8 cellular contexts compared by ENCODE assay signal in the genomic region with DNA sequence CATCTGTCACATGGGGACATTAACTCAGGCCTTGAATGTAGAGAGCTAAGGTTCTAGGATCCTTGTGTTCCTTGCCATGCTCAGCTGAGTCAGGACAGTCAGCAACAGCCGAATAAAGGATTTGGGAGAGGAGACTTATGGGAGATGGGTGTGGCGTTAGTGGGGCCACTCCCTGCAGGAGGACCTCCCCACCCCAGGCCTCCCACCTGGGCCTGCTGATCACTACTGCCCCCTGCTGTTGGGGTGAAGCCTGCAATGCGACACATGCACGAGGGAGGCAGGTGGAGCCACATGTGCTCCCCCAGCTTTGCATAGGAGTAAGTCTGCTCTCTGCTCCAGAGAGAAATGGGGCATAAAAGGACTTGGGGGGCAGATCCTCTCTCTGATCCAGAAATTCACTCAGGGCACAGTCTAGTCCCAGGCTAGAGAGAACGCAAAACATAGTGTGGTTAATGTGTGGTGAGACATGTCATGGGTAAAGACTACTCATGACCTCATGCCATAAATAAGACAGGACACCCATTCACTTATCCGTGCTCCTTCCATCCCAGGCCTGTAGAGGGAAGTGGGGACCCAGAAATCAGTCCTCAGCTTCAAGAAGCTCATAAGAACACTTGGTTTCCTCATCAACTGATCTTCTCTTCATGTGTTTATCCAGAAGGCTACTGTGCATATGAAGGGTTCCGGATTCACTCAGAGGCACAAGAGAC. TPM values are rescaled to one million over a fixed set of nuclear protein-coding genes. Genes with fewer than 3 reads are reported as not detected.
A peak's percentile ranks its signal among the peaks of the same experiment; 100 is the strongest.
DNase-seq lines count a peak whose midpoint lies in the region; ATAC-seq and TF ChIP-seq lines count a peak whose summit lies in the region.

No MANE protein-coding gene starts in this region.

- peak; percentile 64 for DNase-seq in activated CD8-positive, alpha-beta memory T cell treated with anti-CD3 and anti-CD28 coated beads, Interleukin-2, amount 50 U/mL, for 48 hours
- DNase-seq in activated CD8-positive, alpha-beta memory T cell treated with anti-CD3 and anti-CD28 coated beads, Interleukin-2, amount 50 U/mL, for 4 hours, result no peak
- peak; percentile 4 for DNase-seq in NCI-H226
- peak; percentile 34 to 64 for DNase-seq in fibroblast of lung (ENCODE audit: low read depth in 2 of 2)
- DNase-seq in stimulated activated effector memory CD8-positive, alpha-beta T cell treated with anti-CD3 and anti-CD28 coated beads, Interleukin-12 subunit alpha, Interleukin-12 subunit beta, amount 100 ng/mL, for 72 hours (ENCODE audit: low spot score in 2 of 2), result peak in 1 of 2 donors; percentile 51
- DNase-seq in T1000 (lab: John Stamatoyannopoulos, UW), result no peak
- no peak for DNase-seq in activated effector memory CD4-positive, alpha-beta T cell treated with Interleukin-2 at 50 U/mL for 16 hours

- no peaks in the 10 kb centered on the region for H3K4me1 Mint-ChIP-seq in stimulated activated effector memory CD8-positive, alpha-beta T cell treated with anti-CD3 and anti-CD28 coated beads, Interleukin-12 subunit alpha, Interleukin-12 subunit beta, amount 100 ng/mL, for 72 hours

- no peaks in the 10 kb centered on the region for H3K9me3 Mint-ChIP-seq in stimulated activated effector memory CD8-positive, alpha-beta T cell treated with anti-CD3 and anti-CD28 coated beads, Interleukin-12 subunit alpha, Interleukin-12 subunit beta, amount 100 ng/mL, for 72 hours

- H3K36me3 ChIP-seq in fibroblast of lung (ENCODE audit: control insufficient read depth, insufficient read depth, low read length), result no peaks in the 10 kb centered on the region

- H3K36me3 Mint-ChIP-seq in stimulated activated effector memory CD8-positive, alpha-beta T cell treated with anti-CD3 and anti-CD28 coated beads, Interleukin-12 subunit alpha, Interleukin-12 subunit beta, amount 100 ng/mL, for 72 hours, result no peaks in the 10 kb centered on the region

- H3K27ac Mint-ChIP-seq in stimulated activated effector memory CD8-positive, alpha-beta T cell treated with anti-CD3 and anti-CD28 coated beads, Interleukin-12 subunit alpha, Interleukin-12 subunit beta, amount 100 ng/mL, for 72 hours, result no peak overlapping the region

- peak; percentile 31 to 49 for TF ChIP-seq CTCF in fibroblast of lung (conservative IDR thresholded peaks at IDR 0.05 in 1 of 2, IDR thresholded peaks at IDR 0.05 in 1 of 2; ENCODE audit: low read depth in 1 of 2, low read length in 2 of 2)

- no peak overlapping the region for H3K4me2 ChIP-seq in fibroblast of lung (ENCODE audit: extremely low read depth, insufficient read depth, low read length)

- H3K4me3 Mint-ChIP-seq in stimulated activated effector memory CD8-positive, alpha-beta T cell treated with anti-CD3 and anti-CD28 coated beads, Interleukin-12 subunit alpha, Interleukin-12 subunit beta, amount 100 ng/mL, for 72 hours, result no peak overlapping the region

- no peaks in the 10 kb centered on the region for H3K79me2 ChIP-seq in fibroblast of lung (ENCODE audit: control insufficient read depth, insufficient read depth, low read length)

- no peak overlapping the region for H3K4me3 ChIP-seq in fibroblast of lung (replicated peaks in 1 of 4; ENCODE audit: control extremely low read depth in 1 of 4, insufficient read depth in 1 of 4, low read depth in 3 of 4, low read length in 4 of 4)

- no peaks in the 10 kb centered on the region for H3K4me1 ChIP-seq in fibroblast of lung (ENCODE audit: control insufficient read depth, extremely low read depth, insufficient read depth, low read length)

- ATAC-seq in stimulated activated effector memory CD8-positive, alpha-beta T cell treated with anti-CD3 and anti-CD28 coated beads, Interleukin-12 subunit alpha, Interleukin-12 subunit beta, amount 100 ng/mL, for 72 hours, result peak; percentile 22
- ATAC-seq in HG03457 (IDR thresholded peaks at IDR 0.05; ENCODE audit: unreplicated experiment), result no peak

- no peaks in the 10 kb centered on the region for H4K20me1 ChIP-seq in fibroblast of lung (ENCODE audit: control insufficient read depth, extremely low read depth, insufficient read depth, low read length)

- no peak overlapping the region for H2AFZ ChIP-seq in fibroblast of lung (ENCODE audit: low read length)

- H3K27me3 ChIP-seq in fibroblast of lung (ENCODE audit: control insufficient read depth, insufficient read depth, low read length), result no peaks in the 10 kb centered on the region

- H3K27ac ChIP-seq in fibroblast of lung (ENCODE audit: insufficient read depth, low read length), result no peak overlapping the region

- no peaks in the 10 kb centered on the region for H3K9me3 ChIP-seq in fibroblast of lung (ENCODE audit: control insufficient read depth, insufficient read depth, low read depth, low read length)

- H3K9ac ChIP-seq in fibroblast of lung (ENCODE audit: insufficient read depth, low read length), result no peak overlapping the region

RNA-seq across cellular contexts. Expression of a gene that starts 19.4 kb away (rescaled TPM):
- total RNA-seq in fibroblast of lung, result 5.0 and 26.2 TPM in 2 replicates
- 2.5 and 10.7 TPM in 2 replicates for polyA plus RNA-seq in fibroblast of lung
- polyA plus RNA-seq in fibroblast of lung (2012), result 2.3 and 7.4 TPM in 2 replicates
- polyA minus RNA-seq in fibroblast of lung (ENCODE audit: low replicate concordance), result not detected in 2 replicates

RNA-seq across cellular contexts. Expression of a gene that starts 43.9 kb away (rescaled TPM):
- total RNA-seq in fibroblast of lung, result not detected in 2 replicates
- not detected in 2 replicates for polyA plus RNA-seq in fibroblast of lung
- not detected in 2 replicates for polyA plus RNA-seq in fibroblast of lung (2012)
- polyA minus RNA-seq in fibroblast of lung (ENCODE audit: low replicate concordance), result not detected in 2 replicates

Comparison
In these comparisons a context has a peak if more than half of its experiments do, and no peak if none do; other contexts are left out.
1. DNase-seq: peak in activated CD8-positive, alpha-beta memory T cell treated with anti-CD3 and anti-CD28 coated beads, Interleukin-2, amount 50 U/mL, for 48 hours (single experiment), NCI-H226 (single experiment) and fibroblast of lung (2 of 2); none in activated CD8-positive, alpha-beta memory T cell treated with anti-CD3 and anti-CD28 coated beads, Interleukin-2, amount 50 U/mL, for 4 hours (single experiment), T1000 (single experiment) and activated effector memory CD4-positive, alpha-beta T cell treated with Interleukin-2 at 50 U/mL for 16 hours (single experiment).